Comparison of ENCODE assay signal across 14 cellular contexts in genomic region chr11:2943711-2944118, GRCh38. TPM values are rescaled to one million over a fixed set of nuclear protein-coding genes. Genes with fewer than 3 reads are reported as not detected.
DNase-seq lines count a peak whose midpoint lies in the region; ATAC-seq and TF ChIP-seq lines count a peak whose summit lies in the region.
"Had no signal": no experiment of that assay in that cellular context is flagged by ENCODE, and none has a peak within 500 bp of the region (broad histone marks: within the 10 kb centered on the region; RNA-seq: fewer than 3 reads in every experiment).

No MANE protein-coding gene starts in this region.

- peaks cover 26% of the 10 kb centered on the region for H3K4me1 Mint-ChIP-seq in stimulated activated effector memory CD8-positive, alpha-beta T cell treated with anti-CD3 and anti-CD28 coated beads, Interleukin-12 subunit alpha, Interleukin-12 subunit beta, amount 100 ng/mL, for 72 hours

- no TSS peak for BruUV-seq in PC-3 (replicated peaks; lab: Mats Ljungman, UMichigan)

- DNase-seq in activated effector memory CD4-positive, alpha-beta T cell treated with anti-CD3 and anti-CD28 coated beads, Interleukin-2, amount 50 U/mL, for 16 hours = peak; percentile 67
- DNase-seq in activated effector memory CD4-positive, alpha-beta T cell treated with Interleukin-2 at 50 U/mL for 16 hours = no peak
- DNase-seq in PC-3 (no peak), foreskin keratinocyte (peak in 1 of 2 donors; percentile 45), heart left ventricle (no peak)
- no peak for DNase-seq in stimulated activated effector memory CD8-positive, alpha-beta T cell treated with anti-CD3 and anti-CD28 coated beads, Interleukin-12 subunit alpha, Interleukin-12 subunit beta, amount 100 ng/mL, for 72 hours (ENCODE audit: low spot score in 2 of 2)
- no peak for DNase-seq in effector CD4-positive, alpha-beta T cell
- DNase-seq: activated gamma-delta T cell treated with Interleukin-2 at 50 U/mL for 16 hours, NCI-H1092 treated with DMSO at 0.1 percent for 48 hours, PC-9 had no signal

- no peaks in the 10 kb centered on the region for H3F3A ChIP-seq in PC-3 (ENCODE audit: low read length, unreplicated experiment)

- H3K9ac ChIP-seq in PC-3 (ENCODE audit: low read length) = no peak overlapping the region
- H3K9ac ChIP-seq: BLaER1 had no signal

- no peak for TF ChIP-seq POLR2A in heart left ventricle (IDR thresholded peaks at IDR 0.05)

- no peaks in the 10 kb centered on the region for H4K20me1 ChIP-seq in PC-3 (ENCODE audit: low read length)

- WGBS in heart left ventricle, 4 donors = 54 to 75% (median 64%) methylated on average over 12 of the region's 12 CpGs

- H3K27ac ChIP-seq in PC-3 (ENCODE audit: low read length) = peak overlapping the region; percentile 44
- no peak overlapping the region for H3K27ac ChIP-seq in foreskin keratinocyte
- no peak overlapping the region for H3K27ac ChIP-seq in heart left ventricle
- H3K27ac ChIP-seq: BLaER1, HL-60, PC-9 had no signal

- H3K36me3 ChIP-seq in PC-3 (ENCODE audit: low read depth, low read length) (peaks cover 20% of the 10 kb centered on the region), heart left ventricle (peaks cover 0 to 33% (median 20%) of the 10 kb centered on the region in 9 donors)

- CTCF ChIA-PET in PC-3 (lab: Charles Lee) = interaction anchor here (0.5 kb wide), 1 partner anchor 27 kb away, joined by 4 read pairs; no protein-coding TSS in a partner anchor

- peaks cover 3% of the 10 kb centered on the region for H3K9me3 Mint-ChIP-seq in stimulated activated effector memory CD8-positive, alpha-beta T cell treated with anti-CD3 and anti-CD28 coated beads, Interleukin-12 subunit alpha, Interleukin-12 subunit beta, amount 100 ng/mL, for 72 hours

- H3K4me3 ChIP-seq in PC-3 (ENCODE audit: low read length) (no peak overlapping the region), heart left ventricle (no peak overlapping the region)
- H3K4me3 ChIP-seq: BLaER1, PC-9 had no signal

- peaks cover 5% of the 10 kb centered on the region; the same call in 1 of the 2 replicates for H3K9me3 ChIP-seq in PC-3 (ENCODE audit: low read length)
- H3K9me3 ChIP-seq in heart left ventricle = peaks cover 0 to 5% (median 0%) of the 10 kb centered on the region in 12 donors

- no peaks in the 10 kb centered on the region for H3K9me2 ChIP-seq in PC-3 (replicated peaks; ENCODE audit: low read length)

- H3K36me3 Mint-ChIP-seq in stimulated activated effector memory CD8-positive, alpha-beta T cell treated with anti-CD3 and anti-CD28 coated beads, Interleukin-12 subunit alpha, Interleukin-12 subunit beta, amount 100 ng/mL, for 72 hours = peaks cover 78% of the 10 kb centered on the region

- no peak overlapping the region for H3K4me2 ChIP-seq in PC-3 (ENCODE audit: low read length)
- H3K4me2 ChIP-seq: BLaER1, PC-9 had no signal

- ATAC-seq in PC-3 (no peak), foreskin keratinocyte (peak; percentile 55), HG03432 (IDR thresholded peaks at IDR 0.05; ENCODE audit: unreplicated experiment) (no peak), heart left ventricle (no peak)
- no peak for ATAC-seq in stimulated activated effector memory CD8-positive, alpha-beta T cell treated with anti-CD3 and anti-CD28 coated beads, Interleukin-12 subunit alpha, Interleukin-12 subunit beta, amount 100 ng/mL, for 72 hours
- ATAC-seq: stimulated activated memory B cell treated with anti-CD40 and anti-IgM and Interleukin-4, amounts not matched to agents 10 μg/mL and 1 μg/mL and 100 μg/mL, for 72 hours had no signal

- H3K27me3 ChIP-seq in PC-3 (ENCODE audit: low read length) (no peaks in the 10 kb centered on the region), foreskin keratinocyte (no peaks in the 10 kb centered on the region), heart left ventricle (no peaks in the 10 kb centered on the region)
- H3K27me3 ChIP-seq: BLaER1 had no signal

- H3K27ac Mint-ChIP-seq in stimulated activated effector memory CD8-positive, alpha-beta T cell treated with anti-CD3 and anti-CD28 coated beads, Interleukin-12 subunit alpha, Interleukin-12 subunit beta, amount 100 ng/mL, for 72 hours = peak overlapping the region; percentile 57
- H3K27ac Mint-ChIP-seq: stimulated activated memory B cell treated with anti-CD40 and anti-IgM and Interleukin-4, amounts not matched to agents 10 μg/mL and 1 μg/mL and 100 μg/mL, for 72 hours had no signal

- no peak overlapping the region for H2AFZ ChIP-seq in PC-3 (ENCODE audit: low read length)
- H2AFZ ChIP-seq: PC-9 had no signal

- no peaks in the 10 kb centered on the region for H3K79me2 ChIP-seq in PC-3 (ENCODE audit: low read length)

- intact Hi-C loops in PC-3 (cut with micrococcal nuclease) = no loop called here
- intact Hi-C loops in heart left ventricle (cut with DNase I) = no loop called here

- H3K4me3 Mint-ChIP-seq in stimulated activated effector memory CD8-positive, alpha-beta T cell treated with anti-CD3 and anti-CD28 coated beads, Interleukin-12 subunit alpha, Interleukin-12 subunit beta, amount 100 ng/mL, for 72 hours = no peak overlapping the region
- H3K4me3 Mint-ChIP-seq: stimulated activated memory B cell treated with anti-CD40 and anti-IgM and Interleukin-4, amounts not matched to agents 10 μg/mL and 1 μg/mL and 100 μg/mL, for 72 hours had no signal

- POLR2A ChIA-PET in PC-3 (lab: Charles Lee; ENCODE audit: unreplicated experiment) = no interaction called here

- H3K4me1 ChIP-seq in PC-3 (ENCODE audit: insufficient read depth, low read length) (peaks cover 19% of the 10 kb centered on the region), foreskin keratinocyte (no peaks in the 10 kb centered on the region), heart left ventricle (peaks cover 4 to 55% (median 28%) of the 10 kb centered on the region in 12 donors)

- no peak for TF ChIP-seq CTCF in PC-3 (conservative IDR thresholded peaks at IDR 0.05; ENCODE audit: low read depth, low read length)
- peak; percentile 49 for TF ChIP-seq CTCF in foreskin keratinocyte (conservative IDR thresholded peaks at IDR 0.05)
- TF ChIP-seq CTCF in heart left ventricle (IDR thresholded peaks at IDR 0.05) = no peak

RNA-seq across cellular contexts. Expression of gene PHLDA2, which starts 14.5 kb away (rescaled TPM):
- total RNA-seq in PC-3 (2014; rRNA removed) (101 and 110 TPM in 2 replicates), foreskin keratinocyte (36.9 and 52.6 TPM in 2 replicates), heart left ventricle (1 to 10 TPM in 3 of 9 donors, under 1 TPM in 4, not detected in 2; 0.40 to 3.2 (median 0.93) TPM)
- polyA plus RNA-seq in foreskin keratinocyte (165 and 166 TPM in 2 replicates), heart left ventricle (1 to 10 TPM; 1.5 to 9.2 TPM)

RNA-seq across cellular contexts. Expression of gene NAP1L4, which starts 48.4 kb away (rescaled TPM):
- total RNA-seq in PC-3 (2014; rRNA removed) = 115 and 160 TPM in 2 replicates
- total RNA-seq in foreskin keratinocyte = 137 and 151 TPM in 2 replicates
- 95.9 and 105 TPM in 2 replicates for polyA plus RNA-seq in foreskin keratinocyte
- 100 to 1,000 TPM; 125 to 216 (median 178) TPM for total RNA-seq in heart left ventricle
- 100 to 1,000 TPM; 119 to 143 TPM for polyA plus RNA-seq in heart left ventricle

RNA-seq across cellular contexts. Expression of gene CDKN1C, which starts 58.1 kb away (rescaled TPM):
- total RNA-seq in PC-3 (2014; rRNA removed) = 12.0 and 12.9 TPM in 2 replicates
- total RNA-seq in foreskin keratinocyte = 2.4 and 3.2 TPM in 2 replicates
- 2.6 and 2.8 TPM in 2 replicates for polyA plus RNA-seq in foreskin keratinocyte
- total RNA-seq in heart left ventricle = 10 to 100 TPM; 18.8 to 39.1 (median 33.4) TPM
- 10 to 100 TPM; 31.4 to 42.5 TPM for polyA plus RNA-seq in heart left ventricle
